16 cellular contexts compared by ENCODE assay signal in the genomic region with DNA sequence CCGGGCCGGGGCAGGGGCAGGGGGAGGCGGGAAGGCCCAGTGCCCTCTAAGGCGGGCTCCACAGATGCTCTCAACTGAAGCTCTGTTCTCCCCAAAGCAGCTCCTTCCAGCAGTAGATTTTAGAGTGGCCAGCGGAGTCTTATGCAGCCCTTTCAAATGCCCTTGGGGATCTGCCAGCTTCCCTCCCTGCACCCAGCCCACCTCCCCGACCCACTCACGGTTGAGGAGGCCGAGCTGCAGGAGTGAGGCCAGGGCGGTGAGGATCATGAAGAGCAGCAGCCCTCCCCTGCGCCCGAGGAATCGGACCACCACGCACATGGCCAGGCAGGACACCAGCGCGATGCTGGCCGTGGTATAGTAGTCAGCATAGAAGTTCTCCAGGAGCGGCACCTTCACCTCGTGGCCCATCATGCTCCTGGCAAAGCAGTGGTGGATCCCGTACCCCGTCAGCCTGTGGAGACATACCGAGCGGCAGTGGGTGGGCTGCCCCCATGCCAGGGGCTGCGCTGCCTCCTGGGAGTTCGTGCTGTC. TPM values are rescaled to one million over a fixed set of nuclear protein-coding genes. Genes with fewer than 3 reads are reported as not detected.
A peak's percentile ranks its signal among the peaks of the same experiment; 100 is the strongest.
DNase-seq lines count a peak whose midpoint lies in the region; ATAC-seq, FAIRE-seq and TF ChIP-seq lines count a peak whose summit lies in the region.
"Had no signal": no experiment of that assay in that cellular context is flagged by ENCODE, and none has a peak within 500 bp of the region (broad histone marks: within the 10 kb centered on the region; RNA-seq: fewer than 3 reads in every experiment).

No MANE protein-coding gene starts in this region.

- H3K9me3 Mint-ChIP-seq in natural killer cell treated with Interleukin-12 subunit alpha and Interleukin-12 subunit beta and Interleukin-15 and Interleukin-18, amount 100 ng/mL, for 72 hours = no peaks in the 10 kb centered on the region
- no peaks in the 10 kb centered on the region for H3K9me3 Mint-ChIP-seq in natural killer cell
- no peaks in the 10 kb centered on the region for H3K9me3 Mint-ChIP-seq in activated CD8-positive, alpha-beta T cell treated with anti-CD3 and anti-CD28 coated beads, Interleukin-2, amount 10 ng/mL, durations not matched to agents 7 days and 5 days (ENCODE audit: insufficient read depth)
- no peaks in the 10 kb centered on the region for H3K9me3 Mint-ChIP-seq in stimulated activated naive CD8-positive, alpha-beta T cell treated with anti-CD3 and anti-CD28 coated beads, Interleukin-15, amount 100 ng/mL, for 72 hours

- no peaks in the 10 kb centered on the region for H3K27me3 Mint-ChIP-seq in natural killer cell treated with Interleukin-12 subunit alpha and Interleukin-12 subunit beta and Interleukin-15 and Interleukin-18, amount 100 ng/mL, for 72 hours
- H3K27me3 Mint-ChIP-seq in natural killer cell (ENCODE audit: low read depth in 2 of 2) = no peaks in the 10 kb centered on the region
- no peaks in the 10 kb centered on the region for H3K27me3 Mint-ChIP-seq in activated CD8-positive, alpha-beta T cell treated with anti-CD3 and anti-CD28 coated beads, Interleukin-2, amount 10 ng/mL, durations not matched to agents 7 days and 5 days (ENCODE audit: low read depth)
- H3K27me3 Mint-ChIP-seq in stimulated activated naive CD8-positive, alpha-beta T cell treated with anti-CD3 and anti-CD28 coated beads, Interleukin-15, amount 100 ng/mL, for 72 hours = no peaks in the 10 kb centered on the region

- H3K4me1 ChIP-seq in kidney (ENCODE audit: control insufficient read depth in 1 of 2, insufficient read depth in 1 of 2, low read depth in 1 of 2, low read length in 2 of 2) = peaks cover 0 to 7% of the 10 kb centered on the region in 2 donors

- peak; percentile 60 for DNase-seq in natural killer cell treated with Interleukin-12 subunit alpha and Interleukin-12 subunit beta and Interleukin-15 and Interleukin-18, amount 100 ng/mL, for 72 hours (ENCODE audit: low spot score)
- DNase-seq in natural killer cell = no peak
- DNase-seq in kidney = peak; percentile 47
- peak; percentile 79 for DNase-seq in posterior vena cava (ENCODE audit: low spot score)
- DNase-seq in NCI-H2029 treated with DMSO at 0.1 percent for 48 hours (lab: John Stamatoyannopoulos, UW) = no peak
- DNase-seq in activated CD8-positive, alpha-beta T cell treated with anti-CD3 and anti-CD28 coated beads, Interleukin-2, amount 10 ng/mL, durations not matched to agents 7 days and 5 days = no peak
- DNase-seq in NCI-H345 (lab: John Stamatoyannopoulos, UW) = no peak
- no peak for DNase-seq in stimulated activated naive CD8-positive, alpha-beta T cell treated with anti-CD3 and anti-CD28 coated beads, Interleukin-15, amount 100 ng/mL, for 72 hours
- DNase-seq: C1 segment of cervical spinal cord, H7, IMR-90, NCI-H1417, NCI-H2029, NCI-H526, OCI-M1 had no signal

- intact Hi-C loops in natural killer cell (cut with micrococcal nuclease) = no loop called here
- intact Hi-C loops in kidney (cut with DNase I) = no loop called here
- intact Hi-C loops in posterior vena cava (cut with DNase I) = loop anchor here (10.0 kb wide), 3 partner anchors 168 to 728 kb away; partner anchors contain the start of gene SLC22A23 (in 2 of the 2)

- no peak for TF ChIP-seq CTCF in natural killer cell (IDR thresholded peaks at IDR 0.05)
- no peak for TF ChIP-seq CTCF in kidney (IDR thresholded peaks at IDR 0.05; ENCODE audit: borderline replicate concordance, extremely low read depth, insufficient read depth)

- no peak overlapping the region for H3K4me3 Mint-ChIP-seq in natural killer cell treated with Interleukin-12 subunit alpha and Interleukin-12 subunit beta and Interleukin-15 and Interleukin-18, amount 100 ng/mL, for 72 hours
- no peak overlapping the region for H3K4me3 Mint-ChIP-seq in natural killer cell
- H3K4me3 Mint-ChIP-seq in activated CD8-positive, alpha-beta T cell treated with anti-CD3 and anti-CD28 coated beads, Interleukin-2, amount 10 ng/mL, durations not matched to agents 7 days and 5 days = no peak overlapping the region
- no peak overlapping the region for H3K4me3 Mint-ChIP-seq in stimulated activated naive CD8-positive, alpha-beta T cell treated with anti-CD3 and anti-CD28 coated beads, Interleukin-15, amount 100 ng/mL, for 72 hours

- no peak overlapping the region for H3K27ac ChIP-seq in kidney (ENCODE audit: low read depth in 2 of 2, low read length in 2 of 2)

- H3K4me1 Mint-ChIP-seq in natural killer cell treated with Interleukin-12 subunit alpha and Interleukin-12 subunit beta and Interleukin-15 and Interleukin-18, amount 100 ng/mL, for 72 hours (ENCODE audit: low read depth in 2 of 2) = no peaks in the 10 kb centered on the region
- H3K4me1 Mint-ChIP-seq in natural killer cell = no peaks in the 10 kb centered on the region
- no peaks in the 10 kb centered on the region for H3K4me1 Mint-ChIP-seq in activated CD8-positive, alpha-beta T cell treated with anti-CD3 and anti-CD28 coated beads, Interleukin-2, amount 10 ng/mL, durations not matched to agents 7 days and 5 days (ENCODE audit: low read depth)
- H3K4me1 Mint-ChIP-seq in stimulated activated naive CD8-positive, alpha-beta T cell treated with anti-CD3 and anti-CD28 coated beads, Interleukin-15, amount 100 ng/mL, for 72 hours = no peaks in the 10 kb centered on the region

- H3K36me3 ChIP-seq in kidney (ENCODE audit: control insufficient read depth in 1 of 2, insufficient read depth in 2 of 2, low read length in 2 of 2) = peaks cover 6 to 9% of the 10 kb centered on the region in 2 donors

- H3K27ac Mint-ChIP-seq in natural killer cell treated with Interleukin-12 subunit alpha and Interleukin-12 subunit beta and Interleukin-15 and Interleukin-18, amount 100 ng/mL, for 72 hours = no peak overlapping the region
- no peak overlapping the region for H3K27ac Mint-ChIP-seq in natural killer cell
- H3K27ac Mint-ChIP-seq in activated CD8-positive, alpha-beta T cell treated with anti-CD3 and anti-CD28 coated beads, Interleukin-2, amount 10 ng/mL, durations not matched to agents 7 days and 5 days = no peak overlapping the region
- no peak overlapping the region for H3K27ac Mint-ChIP-seq in stimulated activated naive CD8-positive, alpha-beta T cell treated with anti-CD3 and anti-CD28 coated beads, Interleukin-15, amount 100 ng/mL, for 72 hours

- no peaks in the 10 kb centered on the region for H3K9me3 ChIP-seq in kidney (ENCODE audit: control insufficient read depth in 1 of 2, low read length in 2 of 2)

- no peak overlapping the region for H3K4me3 ChIP-seq in kidney (ENCODE audit: low read length in 2 of 2)

- ATAC-seq in natural killer cell treated with Interleukin-12 subunit alpha and Interleukin-12 subunit beta and Interleukin-15 and Interleukin-18, amount 100 ng/mL, for 72 hours = no peak
- no peak for ATAC-seq in natural killer cell
- no peak for ATAC-seq in activated CD8-positive, alpha-beta T cell treated with anti-CD3 and anti-CD28 coated beads, Interleukin-2, amount 10 ng/mL, durations not matched to agents 7 days and 5 days
- no peak for ATAC-seq in stimulated activated naive CD8-positive, alpha-beta T cell treated with anti-CD3 and anti-CD28 coated beads, Interleukin-15, amount 100 ng/mL, for 72 hours

- H3K36me3 Mint-ChIP-seq in natural killer cell treated with Interleukin-12 subunit alpha and Interleukin-12 subunit beta and Interleukin-15 and Interleukin-18, amount 100 ng/mL, for 72 hours = no peaks in the 10 kb centered on the region
- no peaks in the 10 kb centered on the region for H3K36me3 Mint-ChIP-seq in natural killer cell
- H3K36me3 Mint-ChIP-seq in activated CD8-positive, alpha-beta T cell treated with anti-CD3 and anti-CD28 coated beads, Interleukin-2, amount 10 ng/mL, durations not matched to agents 7 days and 5 days (ENCODE audit: low read depth) = no peaks in the 10 kb centered on the region

- FAIRE-seq in kidney (lab: Jason Lieb, UNC) = no peak
- FAIRE-seq: A204.1 had no signal

- no peak overlapping the region for H3K9ac ChIP-seq in kidney (ENCODE audit: low read length in 2 of 2)

- POLR2A ChIA-PET in activated CD8-positive, alpha-beta T cell treated with anti-CD3 and anti-CD28 coated beads, Interleukin-2, amount 10 ng/mL, durations not matched to agents 7 days and 5 days (lab: Charles Lee) = no interaction called here

- CTCF ChIA-PET in activated CD8-positive, alpha-beta T cell treated with anti-CD3 and anti-CD28 coated beads, Interleukin-2, amount 10 ng/mL, durations not matched to agents 7 days and 5 days (lab: Charles Lee) = no interaction called here

RNA-seq across cellular contexts. Expression of gene PSMG4, which starts 28.0 kb away (rescaled TPM):
- total RNA-seq in natural killer cell treated with Interleukin-12 subunit alpha and Interleukin-12 subunit beta and Interleukin-15 and Interleukin-18, amount 100 ng/mL, for 72 hours = 10 to 100 TPM; 16.4 to 25.2 TPM
- total RNA-seq in natural killer cell = 10 to 100 TPM in 2 of 3 donors, 1 to 10 TPM in 1; 8.3 to 15.3 (median 11.3) TPM
- total RNA-seq in kidney = 24.9 TPM
- 36.8 TPM for polyA plus RNA-seq in kidney (ENCODE audit: insufficient read depth, low read depth, low replicate concordance)
- total RNA-seq in posterior vena cava = 10 to 100 TPM; 14.3 to 18.0 TPM
- total RNA-seq in activated CD8-positive, alpha-beta T cell treated with anti-CD3 and anti-CD28 coated beads, Interleukin-2, amount 10 ng/mL, durations not matched to agents 7 days and 5 days = 10 to 100 TPM; 35.3 to 35.5 TPM

RNA-seq across cellular contexts. Expression of gene TUBB2B, which starts 59.3 kb away (rescaled TPM):
- not detected for total RNA-seq in natural killer cell treated with Interleukin-12 subunit alpha and Interleukin-12 subunit beta and Interleukin-15 and Interleukin-18, amount 100 ng/mL, for 72 hours
- total RNA-seq in natural killer cell (under 1 TPM in 2 of 3 donors, not detected in 1; 0.66 to 0.75 TPM), kidney (34.2 TPM), posterior vena cava (1 to 10 TPM; 3.0 to 5.7 TPM)
- 46.1 TPM for polyA plus RNA-seq in kidney (ENCODE audit: insufficient read depth, low read depth, low replicate concordance)
- not detected for total RNA-seq in activated CD8-positive, alpha-beta T cell treated with anti-CD3 and anti-CD28 coated beads, Interleukin-2, amount 10 ng/mL, durations not matched to agents 7 days and 5 days

Comparison
In these comparisons a context has a peak if more than half of its experiments do, and no peak if none do; other contexts are left out.
1. DNase-seq: peak in natural killer cell treated with Interleukin-12 subunit alpha and Interleukin-12 subunit beta and Interleukin-15 and Interleukin-18, amount 100 ng/mL, for 72 hours (single experiment), kidney (single experiment) and posterior vena cava (single experiment); none in natural killer cell (single experiment), NCI-H2029 treated with DMSO at 0.1 percent for 48 hours (single experiment), activated CD8-positive, alpha-beta T cell treated with anti-CD3 and anti-CD28 coated beads, Interleukin-2, amount 10 ng/mL, durations not matched to agents 7 days and 5 days (single experiment), NCI-H345 (single experiment) and stimulated activated naive CD8-positive, alpha-beta T cell treated with anti-CD3 and anti-CD28 coated beads, Interleukin-15, amount 100 ng/mL, for 72 hours (0 of 2).
2. intact Hi-C loops: an anchor here in posterior vena cava (10.0 kb wide); none called in natural killer cell and kidney.